20 cellular contexts compared by ENCODE assay signal in genomic region chr11:30012346-30012745, GRCh38. TPM values are rescaled to one million over a fixed set of nuclear protein-coding genes. Genes with fewer than 3 reads are reported as not detected.
A peak's percentile ranks its signal among the peaks of the same experiment; 100 is the strongest.
DNase-seq lines count a peak whose midpoint lies in the region; ATAC-seq and TF ChIP-seq lines count a peak whose summit lies in the region.
"Had no signal": no experiment of that assay in that cellular context is flagged by ENCODE, and none has a peak within 500 bp of the region (broad histone marks: within the 10 kb centered on the region; RNA-seq: fewer than 3 reads in every experiment).

No MANE protein-coding gene starts in this region.

- H3K36me3 Mint-ChIP-seq in chondrocyte (ENCODE audit: low read depth): no peaks in the 10 kb centered on the region
- H3K36me3 Mint-ChIP-seq in stimulated activated effector memory CD8-positive, alpha-beta T cell treated with anti-CD3 and anti-CD28 coated beads, Interleukin-12 subunit alpha, Interleukin-12 subunit beta, amount 100 ng/mL, for 72 hours: no peaks in the 10 kb centered on the region
- H3K36me3 Mint-ChIP-seq: CD14-positive monocyte; CD4-positive, alpha-beta memory T cell; CD4-positive, CD25-positive, alpha-beta regulatory T cell; CD8-positive, alpha-beta memory T cell had no signal

- H3K4me2 ChIP-seq in neuronal stem cell (ENCODE audit: insufficient read depth, low read length, poor library complexity, severe bottlenecking): no peak overlapping the region
- H3K4me2 ChIP-seq: BLaER1 had no signal

- no peak overlapping the region for H3K23ac ChIP-seq in neuronal stem cell (ENCODE audit: low read depth, low read length, poor library complexity)

- H2BK15ac ChIP-seq in neuronal stem cell (ENCODE audit: low read length): no peak overlapping the region

- peaks cover 0 to 35% (median 12%) of the 10 kb centered on the region in 3 experiments for H3K27me3 ChIP-seq in neuronal stem cell (ENCODE audit: control insufficient read depth in 3 of 3, insufficient read depth in 3 of 3, low read depth in 1 of 3, low read length in 3 of 3)
- H3K27me3 ChIP-seq: BE2C, BLaER1 had no signal

- TF ChIP-seq CTCF in chondrocyte (IDR thresholded peaks at IDR 0.05): no peak

- H3K27ac ChIP-seq in neuronal stem cell (replicated peaks; ENCODE audit: low read length): no peak overlapping the region
- H3K27ac ChIP-seq: BLaER1 had no signal

- H3K18ac ChIP-seq in neuronal stem cell (ENCODE audit: low read length): peak overlapping the region; percentile 60

- no peaks in the 10 kb centered on the region for H3K4me1 Mint-ChIP-seq in chondrocyte (ENCODE audit: low read depth)
- no peaks in the 10 kb centered on the region for H3K4me1 Mint-ChIP-seq in stimulated activated effector memory CD8-positive, alpha-beta T cell treated with anti-CD3 and anti-CD28 coated beads, Interleukin-12 subunit alpha, Interleukin-12 subunit beta, amount 100 ng/mL, for 72 hours
- H3K4me1 Mint-ChIP-seq: CD14-positive monocyte; CD4-positive, alpha-beta memory T cell; CD4-positive, CD25-positive, alpha-beta regulatory T cell; CD8-positive, alpha-beta memory T cell had no signal

- no peak overlapping the region for H3K14ac ChIP-seq in neuronal stem cell (ENCODE audit: low read length)

- no peaks in the 10 kb centered on the region for H3K9me3 ChIP-seq in neuronal stem cell (replicated peaks in 1 of 2; ENCODE audit: control insufficient read depth in 2 of 2, insufficient read depth in 1 of 2, low read depth in 1 of 2, low read length in 2 of 2)
- H3K9me3 ChIP-seq: BE2C, Caco-2 had no signal

- H4K91ac ChIP-seq in neuronal stem cell (ENCODE audit: low read depth, low read length, poor library complexity): no peak overlapping the region

- no peak overlapping the region for H3K4me3 Mint-ChIP-seq in chondrocyte (ENCODE audit: unreplicated experiment)
- no peak overlapping the region for H3K4me3 Mint-ChIP-seq in stimulated activated effector memory CD8-positive, alpha-beta T cell treated with anti-CD3 and anti-CD28 coated beads, Interleukin-12 subunit alpha, Interleukin-12 subunit beta, amount 100 ng/mL, for 72 hours
- H3K4me3 Mint-ChIP-seq: CD14-positive monocyte; CD4-positive, alpha-beta memory T cell; CD4-positive, CD25-positive, alpha-beta regulatory T cell; CD8-positive, alpha-beta memory T cell had no signal

- H2BK120ac ChIP-seq in neuronal stem cell (ENCODE audit: low read depth, low read length): no peak overlapping the region

- H2AFZ ChIP-seq in neuronal stem cell (ENCODE audit: low read length): no peak overlapping the region

- no peak overlapping the region for H2AK5ac ChIP-seq in neuronal stem cell (ENCODE audit: low read depth, low read length)

- no peak overlapping the region for H3K4me3 ChIP-seq in neuronal stem cell (ENCODE audit: low read length in 2 of 2)
- H3K4me3 ChIP-seq: BLaER1 had no signal

- WGBS in neuronal stem cell (ENCODE audit: extremely low coverage in 2 of 2, insufficient read length in 2 of 2, insufficient replicate concordance in 1 of 2), 2 donors: no CpG with 5 or more reads among the region's 15 CpGs

- H2BK5ac ChIP-seq in neuronal stem cell (ENCODE audit: low read length): no peak overlapping the region

- H3K79me1 ChIP-seq in neuronal stem cell (ENCODE audit: low read depth, low read length): no peaks in the 10 kb centered on the region

- DNase-seq in chondrocyte (ENCODE audit: low spot score) (peak; percentile 82), neuronal stem cell (ENCODE audit: low spot score) (no peak), middle frontal gyrus (ENCODE audit: extremely low spot score, low spot score) (no peak), COR-L47 (lab: John Stamatoyannopoulos, UW) (no peak)
- DNase-seq in stimulated activated effector memory CD8-positive, alpha-beta T cell treated with anti-CD3 and anti-CD28 coated beads, Interleukin-12 subunit alpha, Interleukin-12 subunit beta, amount 100 ng/mL, for 72 hours (ENCODE audit: low spot score in 2 of 2): no peak
- DNase-seq: 8988T; ACHN; BE2C; C1 segment of cervical spinal cord; Caco-2; Calu3; CD4-positive, alpha-beta memory T cell; CD4-positive, CD25-positive, alpha-beta regulatory T cell; CD8-positive, alpha-beta memory T cell; DMS79 treated with DMSO at 0.1 percent for 48 hours; GF-D8 had no signal

- H3K27ac Mint-ChIP-seq in chondrocyte (ENCODE audit: unreplicated experiment): no peak overlapping the region
- H3K27ac Mint-ChIP-seq in stimulated activated effector memory CD8-positive, alpha-beta T cell treated with anti-CD3 and anti-CD28 coated beads, Interleukin-12 subunit alpha, Interleukin-12 subunit beta, amount 100 ng/mL, for 72 hours: no peak overlapping the region
- H3K27ac Mint-ChIP-seq: CD14-positive monocyte; CD4-positive, alpha-beta memory T cell; CD4-positive, CD25-positive, alpha-beta regulatory T cell; CD8-positive, alpha-beta memory T cell had no signal

- no peaks in the 10 kb centered on the region for H3K9me3 Mint-ChIP-seq in chondrocyte (ENCODE audit: low read depth)
- peaks cover 2% of the 10 kb centered on the region for H3K9me3 Mint-ChIP-seq in stimulated activated effector memory CD8-positive, alpha-beta T cell treated with anti-CD3 and anti-CD28 coated beads, Interleukin-12 subunit alpha, Interleukin-12 subunit beta, amount 100 ng/mL, for 72 hours

- no peak overlapping the region for H3K9ac ChIP-seq in neuronal stem cell (ENCODE audit: low read depth, low read length, poor library complexity)
- H3K9ac ChIP-seq: BLaER1 had no signal

- H4K8ac ChIP-seq in neuronal stem cell (ENCODE audit: low read depth, low read length): no peak overlapping the region

- no peak overlapping the region for H3K4ac ChIP-seq in neuronal stem cell (ENCODE audit: low read length)

- ATAC-seq in stimulated activated effector memory CD8-positive, alpha-beta T cell treated with anti-CD3 and anti-CD28 coated beads, Interleukin-12 subunit alpha, Interleukin-12 subunit beta, amount 100 ng/mL, for 72 hours: peak; percentile 8

- peaks cover 17% of the 10 kb centered on the region for H3K27me3 Mint-ChIP-seq in chondrocyte (ENCODE audit: low read depth)

- peaks cover 0 to under 1% of the 10 kb centered on the region in 2 donors for H3K4me1 ChIP-seq in neuronal stem cell (ENCODE audit: control insufficient read depth in 2 of 2, insufficient read depth in 1 of 2, low read depth in 1 of 2, low read length in 2 of 2)
- H3K4me1 ChIP-seq: BE2C, BLaER1 had no signal

- H2BK12ac ChIP-seq in neuronal stem cell (ENCODE audit: low read length): no peak overlapping the region

- H3K36me3 ChIP-seq in neuronal stem cell (replicated peaks in 1 of 2; ENCODE audit: control insufficient read depth in 2 of 2, insufficient read depth in 2 of 2, low read length in 2 of 2): no peaks in the 10 kb centered on the region
- H3K36me3 ChIP-seq: BE2C, BLaER1 had no signal

RNA-seq across cellular contexts. Expression of gene KCNA4, which starts 4.5 kb away (rescaled TPM):
- not detected in 3 replicates for total RNA-seq in chondrocyte
- polyA plus RNA-seq in neuronal stem cell (2013, experiment 1 of 2): 2.8 TPM
- 3.1 TPM for polyA plus RNA-seq in neuronal stem cell (2013, experiment 2 of 2)
- total RNA-seq: A673; Caco-2; Calu3; CD4-positive, alpha-beta memory T cell; CD4-positive, CD25-positive, alpha-beta regulatory T cell; CD8-positive, alpha-beta memory T cell had no signal
- polyA plus RNA-seq: AG04450; CD14-positive monocyte; CD4-positive, alpha-beta memory T cell; CD4-positive, CD25-positive, alpha-beta regulatory T cell; CD8-positive, alpha-beta memory T cell had no signal
